In genomic region chr3:123344175-123344908, GRCh38 we compare ENCODE assay signal across 9 cellular contexts.
DNase-seq lines count a peak whose midpoint lies in the region; ATAC-seq and TF ChIP-seq lines count a peak whose summit lies in the region.
"Had no signal": no experiment of that assay in that cellular context is flagged by ENCODE, and none has a peak within 500 bp of the region (broad histone marks: within the 10 kb centered on the region; RNA-seq: fewer than 3 reads in every experiment).

No MANE protein-coding gene starts in this region.

- TF ChIP-seq CTCF in GM23338 (conservative IDR thresholded peaks at IDR 0.05; ENCODE audit: low read depth in 2 of 2) (no peak), fibroblast of pulmonary artery (IDR thresholded peaks at IDR 0.05; ENCODE audit: low read length, missing control alignments) (no peak)

- 0 out of 2 replicates have a peak overlapping the region, but pooled peaks have one; percentile 36 for H3K4me2 ChIP-seq in GM23338

- peaks cover 10% of the 10 kb centered on the region for H3K4me1 ChIP-seq in GM23338 (ENCODE audit: insufficient read depth)

- H3K27ac Mint-ChIP-seq in GM23338: peak overlapping the region; percentile 93

- no peaks in the 10 kb centered on the region for H3K79me2 ChIP-seq in GM23338 (replicated peaks; ENCODE audit: insufficient read depth)

- no peaks in the 10 kb centered on the region for H3K27me3 ChIP-seq in GM23338 (ENCODE audit: insufficient read depth)

- H3K27me3 Mint-ChIP-seq in GM23338 (ENCODE audit: insufficient read depth, low read depth, poor library complexity): peaks cover 13% of the 10 kb centered on the region

- H2AFZ ChIP-seq in GM23338: peak overlapping the region; percentile 43; the same call in 1 of the 2 replicates

- H3F3A ChIP-seq in GM23338 (replicated peaks; ENCODE audit: low read depth): no peaks in the 10 kb centered on the region

- H3K4me3 ChIP-seq in GM23338 (no peak overlapping the region), fibroblast of pulmonary artery (replicated peaks; ENCODE audit: low read depth, low read length) (no peak overlapping the region)

- DNase-seq in GM23338 (ENCODE audit: low spot score) (peak; percentile 45), fibroblast of pulmonary artery (ENCODE audit: low read depth) (peak; percentile 32), smooth muscle cell of the brain vasculature (ENCODE audit: low read depth, low spot score) (peak; percentile 84), NCI-H2081 treated with DMSO at 0.1 percent for 48 hours (lab: John Stamatoyannopoulos, UW) (no peak), SK-N-DZ (ENCODE audit: low spot score) (no peak)

- H3K4me3 Mint-ChIP-seq in GM23338: peak overlapping the region; percentile 15; the same call in 1 of the 3 replicates

- no peaks in the 10 kb centered on the region for H4K20me1 ChIP-seq in GM23338 (replicated peaks; ENCODE audit: insufficient read depth)

- peaks cover 24% of the 10 kb centered on the region for H3K4me1 Mint-ChIP-seq in GM23338

- H3K9me3 Mint-ChIP-seq in GM23338: no peaks in the 10 kb centered on the region; the same call in 2 of the 3 replicates

- no peaks in the 10 kb centered on the region for H3K9me2 ChIP-seq in GM23338 (ENCODE audit: insufficient read depth)

- ATAC-seq in GM23338 (peak; percentile 68), SK-N-SH treated with all-trans-retinoic acid at 6 μM for 48 hours (peak; percentile 17; the same call in 1 of the 3 replicates), HG03175 (IDR thresholded peaks at IDR 0.05; ENCODE audit: unreplicated experiment) (no peak), GM18873 (IDR thresholded peaks at IDR 0.05; ENCODE audit: low FRiP score, unreplicated experiment) (no peak)

- H3K27ac ChIP-seq in GM23338 (ENCODE audit: low read depth): no peak overlapping the region
- H3K27ac ChIP-seq: HL-60 had no signal

- no peaks in the 10 kb centered on the region for H3K36me3 ChIP-seq in GM23338 (ENCODE audit: insufficient read depth)

- no peaks in the 10 kb centered on the region for H3K36me3 Mint-ChIP-seq in GM23338 (ENCODE audit: low read depth)

TF ChIP-seq in GM23338, 12 proteins besides CTCF, POLR2A, EP300 and RAD21:
- TF ChIP-seq ZNF114 (CRISPR knock-in tag; IDR thresholded peaks at IDR 0.05): no peak
- no peak for TF ChIP-seq REST (IDR thresholded peaks at IDR 0.05; ENCODE audit: unreplicated experiment)
- TF ChIP-seq CREB1 (CRISPR knock-in tag; IDR thresholded peaks at IDR 0.05; ENCODE audit: low read depth): no peak
- TF ChIP-seq ETS1 (IDR thresholded peaks at IDR 0.05): no peak
- no peak for TF ChIP-seq ZNF331 (CRISPR knock-in tag; IDR thresholded peaks at IDR 0.05; ENCODE audit: low read depth)
- no peak for TF ChIP-seq EZH2 (IDR thresholded peaks at IDR 0.05; ENCODE audit: low read depth, unreplicated experiment)
- TF ChIP-seq JUNB (IDR thresholded peaks at IDR 0.05; ENCODE audit: unreplicated experiment): no peak
- TF ChIP-seq EZH2phosphoT487 (IDR thresholded peaks at IDR 0.05; ENCODE audit: unreplicated experiment): no peak

TF ChIP-seq in SK-N-SH treated with all-trans-retinoic acid at 6 μM for 48 hours, 23 proteins besides CTCF, POLR2A, EP300 and RAD21:
- TF ChIP-seq ISL1 (CRISPR knock-in tag; IDR thresholded peaks at IDR 0.05): peak; percentile 58
- no peak for TF ChIP-seq GLIS3 (CRISPR knock-in tag; IDR thresholded peaks at IDR 0.05)
- no peak for TF ChIP-seq PPARA (CRISPR knock-in tag; IDR thresholded peaks at IDR 0.05; ENCODE audit: borderline replicate concordance)
- no peak for TF ChIP-seq ZC3H10 (CRISPR knock-in tag; IDR thresholded peaks at IDR 0.05)
- TF ChIP-seq CSDC2 (CRISPR knock-in tag; IDR thresholded peaks at IDR 0.05): no peak
- TF ChIP-seq ZNF70 (CRISPR knock-in tag; IDR thresholded peaks at IDR 0.05): no peak
- no peak for TF ChIP-seq ZNF8 (CRISPR knock-in tag; IDR thresholded peaks at IDR 0.05)
- TF ChIP-seq ESRRG (CRISPR knock-in tag; IDR thresholded peaks at IDR 0.05): no peak

Comparison
In these comparisons a context has a peak if more than half of its experiments do, and no peak if none do; other contexts are left out.
1. ATAC-seq: peak in GM23338 (single experiment) and SK-N-SH treated with all-trans-retinoic acid at 6 μM for 48 hours (single experiment); none in HG03175 (single experiment) and GM18873 (single experiment).
2. DNase-seq: peak in GM23338 (single experiment), fibroblast of pulmonary artery (single experiment) and smooth muscle cell of the brain vasculature (single experiment); none in NCI-H2081 treated with DMSO at 0.1 percent for 48 hours (single experiment) and SK-N-DZ (single experiment).